ENCODE assay signal across 9 cellular contexts in the genomic region with DNA sequence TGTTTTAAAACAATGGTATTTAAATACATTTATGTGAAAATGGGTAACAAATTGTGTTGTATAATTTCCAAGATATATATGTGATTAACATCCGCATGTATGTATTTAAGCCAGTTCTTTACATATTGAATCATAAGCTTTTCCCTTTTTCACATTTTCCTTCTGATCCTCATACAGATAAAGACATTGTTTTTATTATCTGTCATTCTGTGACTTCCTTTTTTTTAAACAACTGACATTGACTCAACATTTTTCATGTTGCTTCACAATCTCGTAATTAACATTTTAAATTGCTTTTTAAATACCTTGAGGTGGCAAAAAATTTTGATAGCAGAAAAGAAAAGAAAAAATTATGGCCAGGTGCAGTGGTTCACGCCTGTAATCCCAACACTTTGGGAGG. TPM values are rescaled to one million over a fixed set of nuclear protein-coding genes. Genes with fewer than 3 reads are reported as not detected.
DNase-seq lines count a peak whose midpoint lies in the region; ATAC-seq, FAIRE-seq and TF ChIP-seq lines count a peak whose summit lies in the region.
"Had no signal": no experiment of that assay in that cellular context is flagged by ENCODE, and none has a peak within 500 bp of the region (broad histone marks: within the 10 kb centered on the region; RNA-seq: fewer than 3 reads in every experiment).

No MANE protein-coding gene starts in this region.

- peak overlapping the region; percentile 81 for H3K27ac Mint-ChIP-seq in mesothelial cell of epicardium

- 67% methylated on average over 3 of the region's 3 CpGs for WGBS in GM12878 (ENCODE audit: insufficient coverage, insufficient replicate concordance, low lambda C conversion rate, missing lambda C conversion rate)

- SMC1A ChIA-PET in GM12878 (lab: Charles Lee; ENCODE audit: uncharacterized antibody, unreplicated experiment) = no interaction called here

- TF ChIP-seq POLR2A in GM12878 (IDR thresholded peaks at IDR 0.05; ENCODE audit: low read depth, low read length) = no peak

- H3K27me3 Mint-ChIP-seq in mesothelial cell of epicardium (ENCODE audit: low read depth) = no peaks in the 10 kb centered on the region

- no peaks in the 10 kb centered on the region for H3K9me3 Mint-ChIP-seq in mesothelial cell of epicardium

- no peak for FAIRE-seq in GM12878 (lab: Jason Lieb, UNC)

- no peak for TF ChIP-seq CTCF in AG10803 (conservative IDR thresholded peaks at IDR 0.05; ENCODE audit: low read length)
- no peak for TF ChIP-seq CTCF in KMS-11 (conservative IDR thresholded peaks at IDR 0.05; ENCODE audit: low read depth, low read length)
- TF ChIP-seq CTCF in GM12878 (IDR thresholded peaks at IDR 0.05 in 2 of 3, conservative IDR thresholded peaks at IDR 0.05 in 1 of 3; ENCODE audit: control insufficient read depth in 2 of 3, extremely low read depth in 1 of 3, insufficient read depth in 1 of 3, low read depth in 3 of 3, low read length in 3 of 3) = no peak
- TF ChIP-seq CTCF in mesothelial cell of epicardium (IDR thresholded peaks at IDR 0.05; ENCODE audit: unreplicated experiment) = no peak

- intact Hi-C loops in GM12878 (cut with micrococcal nuclease; ENCODE audit: unreplicated experiment) = loop anchor here (2.0 kb wide), 1 partner anchor 55 kb away; the partner anchor contains the start of gene PRPF38B

- H3K79me2 ChIP-seq in KMS-11 (ENCODE audit: insufficient read depth, low read depth) = no peaks in the 10 kb centered on the region; the same call in 1 of the 2 replicates
- H3K79me2 ChIP-seq in GM12878 (ENCODE audit: control insufficient read depth, insufficient read depth, low read length) = peaks cover 11% of the 10 kb centered on the region

- CTCF ChIA-PET in GM12878 (lab: Yijun Ruan, JAX) = interaction anchor here (0.6 to 1.6 kb wide), 3 partner anchors 10 to 735 kb away, joined by 3 to 4 read pairs (median 3); no protein-coding TSS in a partner anchor

- no peak for TF ChIP-seq RAD21 in GM12878 (IDR thresholded peaks at IDR 0.05; ENCODE audit: insufficient read depth, low read depth, low read length)

- BruUV-seq in GM12878 (replicated peaks; lab: Mats Ljungman, UMichigan) = no TSS peak

- no peak overlapping the region for H3K9ac ChIP-seq in KMS-11
- H3K9ac ChIP-seq in GM12878 (ENCODE audit: control insufficient read depth, insufficient read depth, low read length) = no peak overlapping the region

- ATAC-seq in GM12878 (no peak), HG02885 (IDR thresholded peaks at IDR 0.05; ENCODE audit: poor library complexity, unreplicated experiment) (no peak), HG02588 (IDR thresholded peaks at IDR 0.05; ENCODE audit: unreplicated experiment) (no peak)

- RAD21 ChIA-PET in GM12878 (lab: Charles Lee; ENCODE audit: unreplicated experiment) = interaction anchor here (1.5 kb wide), 1 partner anchor 55 kb away, joined by 4 read pairs; no protein-coding TSS in a partner anchor

- in situ Hi-C loops in GM12878 (cut with MboI) = no loop called here

- H3K36me3 ChIP-seq in KMS-11 (ENCODE audit: insufficient read depth) (no peaks in the 10 kb centered on the region), GM12878 (ENCODE audit: control insufficient read depth in 2 of 2, insufficient read depth in 2 of 2, low read length in 1 of 2) (no peaks in the 10 kb centered on the region)

- H2AFZ ChIP-seq in KMS-11 (ENCODE audit: low read depth) = no peak overlapping the region
- no peak overlapping the region for H2AFZ ChIP-seq in GM12878 (ENCODE audit: control insufficient read depth, low read depth, low read length)

- H3K27ac ChIP-seq in KMS-11 = no peak overlapping the region
- no peak overlapping the region for H3K27ac ChIP-seq in GM12878 (ENCODE audit: control insufficient read depth, insufficient read depth)

- DNase-seq in AG10803 (ENCODE audit: low read depth) (no peak), GM12878 (ENCODE audit: low read depth, low spot score) (no peak), mesothelial cell of epicardium (ENCODE audit: low spot score in 2 of 2, unreplicated experiment in 2 of 2) (no peak), NCI-H1417 treated with DMSO at 0.1 percent for 48 hours (lab: John Stamatoyannopoulos, UW) (no peak), H4 (ENCODE audit: low spot score) (no peak)
- DNase-seq: NCI-H1436 had no signal

- H4K20me1 ChIP-seq in KMS-11 (ENCODE audit: insufficient read depth) (no peaks in the 10 kb centered on the region), GM12878 (ENCODE audit: control insufficient read depth, insufficient read depth) (no peaks in the 10 kb centered on the region)

- no peak for TF ChIP-seq EP300 in GM12878 (IDR thresholded peaks at IDR 0.05; ENCODE audit: borderline replicate concordance in 1 of 2, control insufficient read depth in 1 of 2, low read depth in 2 of 2, low read length in 2 of 2)

- H3K4me1 Mint-ChIP-seq in mesothelial cell of epicardium = peaks cover 16% of the 10 kb centered on the region

- H3K4me3 Mint-ChIP-seq in mesothelial cell of epicardium = no peak overlapping the region

- H3K4me3 ChIP-seq in AG10803 (ENCODE audit: low read length) (peak overlapping the region; percentile 95), KMS-11 (IDR thresholded peaks at IDR 0.05; ENCODE audit: insufficient read depth, low read depth, low read length) (no peak overlapping the region), GM12878 (no peak overlapping the region; the same call in 1 of the 2 replicates)

- POLR2A ChIA-PET in GM12878 (lab: Charles Lee) = interaction anchor here (1.1 to 1.5 kb wide), 2 partner anchors 13 to 133 kb away, joined by 3 read pairs; no protein-coding TSS in a partner anchor

- H3K4me2 ChIP-seq in KMS-11 = peak overlapping the region; percentile 56; the same call in 1 of the 2 replicates
- peak overlapping the region; percentile 45; the same call in 1 of the 2 replicates for H3K4me2 ChIP-seq in GM12878 (ENCODE audit: control insufficient read depth, insufficient read depth)

- H3K9me3 ChIP-seq in GM12878 (replicated peaks; ENCODE audit: control insufficient read depth, insufficient read depth, low read length) = no peaks in the 10 kb centered on the region

- peaks cover 9% of the 10 kb centered on the region for H3K36me3 Mint-ChIP-seq in mesothelial cell of epicardium

- no peaks in the 10 kb centered on the region for H3K27me3 ChIP-seq in KMS-11 (ENCODE audit: insufficient read depth, low read depth)
- no peaks in the 10 kb centered on the region for H3K27me3 ChIP-seq in GM12878 (replicated peaks in 1 of 2; ENCODE audit: control insufficient read depth in 2 of 2, insufficient read depth in 2 of 2, low read length in 1 of 2)

- H3K4me1 ChIP-seq in KMS-11 (ENCODE audit: low read depth, poor library complexity, severe bottlenecking) (peaks cover 11% of the 10 kb centered on the region), GM12878 (ENCODE audit: control insufficient read depth, insufficient read depth, low read length) (no peaks in the 10 kb centered on the region)

RNA-seq across cellular contexts. Expression of gene STXBP3, which starts 1.4 kb away (rescaled TPM):
- total RNA-seq in GM12878 (2013; cell fraction: nucleolus; rRNA removed) = 103 and 142 TPM in 2 replicates
- total RNA-seq in GM12878 (2014; rRNA removed) = 19.6 and 25.6 TPM in 2 replicates
- total RNA-seq in GM12878 (2014; rRNA removed; fragmentation: Illumina TruSeq; extraction: Trizol) = 29.3 and 35.1 TPM in 2 replicates
- 20.3 and 26.6 TPM in 2 replicates for total RNA-seq in GM12878 (2021)
- polyA plus RNA-seq in GM12878 (2011; ENCODE audit: low read depth) = 6.8 TPM
- 28.8 and 49.6 TPM in 2 replicates for polyA plus RNA-seq in GM12878 (2011; rRNA removed)
- polyA plus RNA-seq in GM12878 (2011; cell fraction: cytosol; rRNA removed) = 6.2 and 6.7 TPM in 2 replicates
- polyA plus RNA-seq in GM12878 (2011; cell fraction: nucleus; rRNA removed) = 15.2 and 18.9 TPM in 2 replicates
- 14.6 and 16.6 TPM in 2 replicates for polyA plus RNA-seq in GM12878 (2012)
- 26.4 and 31.5 TPM in 2 replicates for polyA plus RNA-seq in GM12878 (2014; fragmentation: Illumina TruSeq; extraction: Trizol)
- 10 to 100 TPM; 21.7 to 23.6 TPM for polyA plus RNA-seq in GM12878 (2014; fragmentation: Nextera tagmentation; extraction: Ambion mirVana)
- 21.1 and 28.2 TPM in 2 replicates for polyA plus RNA-seq in GM12878 (2014; rRNA removed)
- polyA plus RNA-seq in GM12878 (2016; fragmentation: Nextera tagmentation; extraction: Ambion mirVana) = 10 to 100 TPM; 31.7 to 33.2 TPM
- 12.3 and 12.5 TPM in 2 replicates for polyA minus RNA-seq in GM12878 (2011; rRNA and poly(A)+ RNA removed)
- 6.9 and 9.0 TPM in 2 replicates for polyA minus RNA-seq in GM12878 (2011; cell fraction: cytosol; rRNA and poly(A)+ RNA removed)
- polyA minus RNA-seq in GM12878 (2011; cell fraction: nucleus; rRNA and poly(A)+ RNA removed) = 13.3 and 29.6 TPM in 2 replicates
- total RNA-seq in mesothelial cell of epicardium = 37.8 to 43.1 TPM (median 40.9 TPM) in 3 replicates
- 30.9 and 38.1 TPM in 2 replicates for total RNA-seq in H4 (2014; rRNA removed; shearing (Covaris generic))

RNA-seq across cellular contexts. Expression of gene FNDC7, which starts 35.2 kb away (rescaled TPM):
- not detected in 2 replicates for total RNA-seq in GM12878 (2013; cell fraction: nucleolus; rRNA removed)
- not detected in 2 replicates for total RNA-seq in GM12878 (2014; rRNA removed)
- total RNA-seq in GM12878 (2014; rRNA removed; fragmentation: Illumina TruSeq; extraction: Trizol) = not detected in 2 replicates
- total RNA-seq in GM12878 (2021) = not detected in 2 replicates
- polyA plus RNA-seq in GM12878 (2011; ENCODE audit: low read depth) = not detected
- polyA plus RNA-seq in GM12878 (2011; rRNA removed) = not detected in 2 replicates
- polyA plus RNA-seq in GM12878 (2011; cell fraction: cytosol; rRNA removed) = not detected in 2 replicates
- polyA plus RNA-seq in GM12878 (2011; cell fraction: nucleus; rRNA removed) = 0.07 and 0.16 TPM in 2 replicates
- not detected in 2 replicates for polyA plus RNA-seq in GM12878 (2012)
- polyA plus RNA-seq in GM12878 (2014; fragmentation: Illumina TruSeq; extraction: Trizol) = 0.08 TPM in 1 of 2 replicates, not detected in the other
- polyA plus RNA-seq in GM12878 (2014; fragmentation: Nextera tagmentation; extraction: Ambion mirVana) = not detected
- polyA plus RNA-seq in GM12878 (2014; rRNA removed) = not detected in 2 replicates
- polyA plus RNA-seq in GM12878 (2016; fragmentation: Nextera tagmentation; extraction: Ambion mirVana) = not detected
- not detected in 2 replicates for polyA minus RNA-seq in GM12878 (2011; rRNA and poly(A)+ RNA removed)
- polyA minus RNA-seq in GM12878 (2011; cell fraction: cytosol; rRNA and poly(A)+ RNA removed) = not detected in 2 replicates
- polyA minus RNA-seq in GM12878 (2011; cell fraction: nucleus; rRNA and poly(A)+ RNA removed) = not detected in 2 replicates
- 0.07 to 0.13 TPM in 2 of 3 replicates, not detected in the other for total RNA-seq in mesothelial cell of epicardium
- not detected in 2 replicates for total RNA-seq in H4 (2014; rRNA removed; shearing (Covaris generic))

RNA-seq across cellular contexts. Expression of gene PRPF38B, which starts 55.8 kb away (rescaled TPM):
- 114 and 117 TPM in 2 replicates for total RNA-seq in GM12878 (2013; cell fraction: nucleolus; rRNA removed)
- total RNA-seq in GM12878 (2014; rRNA removed) (35.6 and 37.8 TPM in 2 replicates), GM12878 (2014; rRNA removed; fragmentation: Illumina TruSeq; extraction: Trizol) (47.5 and 49.2 TPM in 2 replicates), GM12878 (2021) (37.2 and 40.7 TPM in 2 replicates), mesothelial cell of epicardium (59.0 to 62.4 TPM (median 59.6 TPM) in 3 replicates)
- polyA plus RNA-seq in GM12878 (2011; ENCODE audit: low read depth) = 19.0 TPM
- polyA plus RNA-seq in GM12878 (2011; rRNA removed) (72.1 and 107 TPM in 2 replicates), GM12878 (2014; fragmentation: Illumina TruSeq; extraction: Trizol) (79.2 and 107 TPM in 2 replicates), GM12878 (2014; fragmentation: Nextera tagmentation; extraction: Ambion mirVana) (10 to 100 TPM; 32.9 to 37.9 TPM), GM12878 (2014; rRNA removed) (65.8 and 69.0 TPM in 2 replicates), GM12878 (2016; fragmentation: Nextera tagmentation; extraction: Ambion mirVana) (10 to 100 TPM; 48.1 to 53.8 TPM)
- 19.6 and 30.4 TPM in 2 replicates for polyA plus RNA-seq in GM12878 (2011; cell fraction: cytosol; rRNA removed)
- 77.6 and 96.4 TPM in 2 replicates for polyA plus RNA-seq in GM12878 (2011; cell fraction: nucleus; rRNA removed)
- polyA plus RNA-seq in GM12878 (2012) = 39.1 and 43.1 TPM in 2 replicates
- polyA minus RNA-seq in GM12878 (2011; rRNA and poly(A)+ RNA removed) = 33.1 and 36.8 TPM in 2 replicates
- 13.5 and 14.0 TPM in 2 replicates for polyA minus RNA-seq in GM12878 (2011; cell fraction: cytosol; rRNA and poly(A)+ RNA removed)
- polyA minus RNA-seq in GM12878 (2011; cell fraction: nucleus; rRNA and poly(A)+ RNA removed) = 73.0 and 120 TPM in 2 replicates
- 5.3 and 7.6 TPM in 2 replicates for total RNA-seq in H4 (2014; rRNA removed; shearing (Covaris generic))
